ENCODE assay signal across 8 cellular contexts in the genomic region with DNA sequence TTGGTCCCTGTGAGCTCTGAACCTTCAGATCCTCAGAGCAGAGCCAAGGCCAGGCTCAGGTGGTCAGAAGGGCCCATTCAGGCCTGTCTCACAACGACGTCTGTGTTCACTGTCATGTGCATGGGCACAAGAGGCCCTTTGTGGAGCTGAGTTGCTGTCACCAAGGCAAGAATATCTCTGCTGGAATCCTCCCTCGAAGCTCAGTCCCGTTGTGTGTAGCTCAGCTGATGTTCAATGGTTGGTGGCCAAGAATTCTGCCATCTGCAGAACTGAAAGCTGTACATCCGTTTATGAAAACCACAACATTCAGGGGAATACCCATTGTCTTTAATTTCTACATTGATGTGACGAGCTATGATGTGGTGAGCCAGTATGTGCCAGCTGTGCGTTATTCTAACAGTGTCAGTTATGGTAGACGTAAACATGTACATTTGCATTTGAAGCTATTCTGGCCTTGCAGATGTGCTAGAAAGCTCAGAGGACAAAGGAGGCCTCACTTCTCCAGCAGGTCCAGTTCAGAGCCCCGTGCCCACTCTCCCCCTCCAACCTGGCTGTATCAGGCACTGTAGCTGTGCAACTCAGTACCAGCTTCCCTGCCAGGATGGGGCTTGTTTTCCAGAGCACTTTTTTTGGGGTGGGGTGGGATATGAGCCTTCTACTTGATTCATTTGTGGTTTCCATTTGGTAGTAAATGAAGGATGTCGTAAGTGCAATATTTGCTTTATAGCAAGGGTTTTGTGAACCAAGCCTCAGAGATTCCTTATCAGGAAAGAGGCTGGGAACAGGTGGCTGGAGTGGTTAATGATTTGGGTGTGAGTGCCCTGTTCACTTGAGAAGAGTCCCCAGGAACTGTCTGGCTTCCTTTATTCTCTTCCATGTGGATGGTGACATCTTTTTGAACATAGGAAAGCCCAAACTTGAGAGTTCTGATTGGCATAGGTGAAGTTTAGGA. TPM values are rescaled to one million over a fixed set of nuclear protein-coding genes. Genes with fewer than 3 reads are reported as not detected.
DNase-seq lines count a peak whose midpoint lies in the region; ATAC-seq, FAIRE-seq and TF ChIP-seq lines count a peak whose summit lies in the region.

No MANE protein-coding gene starts in this region.

- H3K9me3 ChIP-seq in BLaER1 (no peaks in the 10 kb centered on the region), neural progenitor cell (ENCODE audit: low read depth) (no peaks in the 10 kb centered on the region)

- peak overlapping the region; percentile 91 for H3K4me2 ChIP-seq in BLaER1
- no peak overlapping the region for H3K4me2 ChIP-seq in neural progenitor cell

- CTCF ChIA-PET in activated B cell treated with CpG ODN at 0.5 μM for 24 hours (lab: Charles Lee), result interaction anchor here (0.8 to 2.2 kb wide), 5 partner anchors 11 to 438 kb away, joined by 3 to 15 read pairs (median 4); no protein-coding TSS in a partner anchor

- no peak overlapping the region for H2AFZ ChIP-seq in neural progenitor cell (replicated peaks)

- peak overlapping the region; percentile 39; the same call in 1 of the 2 replicates for H3K4me3 ChIP-seq in BLaER1
- H3K4me3 ChIP-seq in neural progenitor cell, result no peak overlapping the region

- H3K9ac ChIP-seq in BLaER1 (peak overlapping the region; percentile 55; the same call in 1 of the 2 replicates), neural progenitor cell (no peak overlapping the region)

- ATAC-seq in HG03159 (IDR thresholded peaks at IDR 0.05; ENCODE audit: unreplicated experiment) (peak; percentile 81), activated B cell treated with CpG ODN at 0.5 μM for 24 hours (ENCODE audit: low read depth) (peak; percentile 82), memory B cell (ENCODE audit: low read depth) (peak; percentile 84)

- TF ChIP-seq POLR2A in GM19193 (IDR thresholded peaks at IDR 0.05; ENCODE audit: extremely low read depth, insufficient read depth, insufficient read length), result peak; percentile 34

- H3K4me1 Mint-ChIP-seq in activated B cell treated with CpG ODN at 0.5 μM for 24 hours (peaks cover 77% of the 10 kb centered on the region), memory B cell (peaks cover 46% of the 10 kb centered on the region), neural progenitor cell (peaks cover 20% of the 10 kb centered on the region), glutamatergic neuron (ENCODE audit: low read depth, unreplicated experiment) (no peaks in the 10 kb centered on the region)

- no peak for FAIRE-seq in D721Med (lab: Jason Lieb, UNC)

- peaks cover 6% of the 10 kb centered on the region for H3K79me2 ChIP-seq in neural progenitor cell (ENCODE audit: low read depth)

- H3K9me3 Mint-ChIP-seq in activated B cell treated with CpG ODN at 0.5 μM for 24 hours (no peaks in the 10 kb centered on the region), memory B cell (no peaks in the 10 kb centered on the region), neural progenitor cell (no peaks in the 10 kb centered on the region), glutamatergic neuron (ENCODE audit: unreplicated experiment) (no peaks in the 10 kb centered on the region)

- H3K4me3 Mint-ChIP-seq in activated B cell treated with CpG ODN at 0.5 μM for 24 hours (peak overlapping the region; percentile 68), memory B cell (peak overlapping the region; percentile 41), neural progenitor cell (no peak overlapping the region), glutamatergic neuron (ENCODE audit: unreplicated experiment) (no peak overlapping the region)

- H3K4me1 ChIP-seq in BLaER1 (peaks cover 96% of the 10 kb centered on the region), neural progenitor cell (no peaks in the 10 kb centered on the region)

- H3K36me3 ChIP-seq in BLaER1 (no peaks in the 10 kb centered on the region), neural progenitor cell (no peaks in the 10 kb centered on the region)

- peaks cover 40% of the 10 kb centered on the region for H3K27me3 ChIP-seq in BLaER1
- no peaks in the 10 kb centered on the region for H3K27me3 ChIP-seq in neural progenitor cell

- H3K27me3 Mint-ChIP-seq in activated B cell treated with CpG ODN at 0.5 μM for 24 hours (no peaks in the 10 kb centered on the region), memory B cell (no peaks in the 10 kb centered on the region), neural progenitor cell (ENCODE audit: insufficient read depth, low read depth) (peaks cover 4% of the 10 kb centered on the region), glutamatergic neuron (ENCODE audit: unreplicated experiment) (peaks cover 2% of the 10 kb centered on the region)

- H3F3A ChIP-seq in neural progenitor cell (ENCODE audit: low read depth), result no peaks in the 10 kb centered on the region

- intact Hi-C loops in activated B cell treated with CpG ODN at 0.5 μM for 24 hours (cut with micrococcal nuclease), result loop anchor here (1.0 to 5.0 kb wide), 7 partner anchors 14 to 1469 kb away; partner anchors contain the start of genes MAPK7 and SREBF1

- peak overlapping the region; percentile 81 for H3K27ac ChIP-seq in BLaER1
- H3K27ac ChIP-seq in neural progenitor cell, result no peak overlapping the region

- peak overlapping the region; percentile 69 for H3K27ac Mint-ChIP-seq in activated B cell treated with CpG ODN at 0.5 μM for 24 hours
- peak overlapping the region; percentile 83 for H3K27ac Mint-ChIP-seq in memory B cell
- H3K27ac Mint-ChIP-seq in neural progenitor cell, result no peak overlapping the region
- H3K27ac Mint-ChIP-seq in glutamatergic neuron (ENCODE audit: unreplicated experiment), result no peak overlapping the region

- POLR2A ChIA-PET in activated B cell treated with CpG ODN at 0.5 μM for 24 hours (lab: Charles Lee), result interaction anchor here (0.6 to 2.4 kb wide), 7 partner anchors 9 to 461 kb away, joined by 3 to 14 read pairs (median 4); partner anchors contain the start of genes B9D1 and MAPK7

- DNase-seq in activated B cell treated with CpG ODN at 0.5 μM for 24 hours, result peak; percentile 38
- DNase-seq in memory B cell (ENCODE audit: low spot score in 2 of 2), result peak; percentile 51 to 70
- no peak for DNase-seq in neural progenitor cell (ENCODE audit: low spot score)
- DNase-seq in D721Med (ENCODE audit: insufficient read length, low spot score), result no peak
- no peak for DNase-seq in glutamatergic neuron

- H3K36me3 Mint-ChIP-seq in activated B cell treated with CpG ODN at 0.5 μM for 24 hours (ENCODE audit: low read depth), result peaks cover 4% of the 10 kb centered on the region
- H3K36me3 Mint-ChIP-seq in memory B cell, result peaks cover 2% of the 10 kb centered on the region
- peaks cover 12% of the 10 kb centered on the region for H3K36me3 Mint-ChIP-seq in neural progenitor cell
- H3K36me3 Mint-ChIP-seq in glutamatergic neuron (ENCODE audit: unreplicated experiment), result no peaks in the 10 kb centered on the region

- no peak for TF ChIP-seq CTCF in activated B cell treated with CpG ODN at 0.5 μM for 24 hours (IDR thresholded peaks at IDR 0.05)
- no peak for TF ChIP-seq CTCF in neural progenitor cell (IDR thresholded peaks at IDR 0.05)
- no peak for TF ChIP-seq CTCF in D721Med (IDR thresholded peaks at IDR 0.05; ENCODE audit: insufficient read depth, missing control alignments)
- no peak for TF ChIP-seq CTCF in glutamatergic neuron (IDR thresholded peaks at IDR 0.05; ENCODE audit: partially characterized antibody, unreplicated experiment)

- H4K20me1 ChIP-seq in BLaER1 (peaks cover 43% of the 10 kb centered on the region), neural progenitor cell (ENCODE audit: low read depth) (peaks cover 44% of the 10 kb centered on the region)

RNA-seq across cellular contexts. Expression of gene B9D1, which starts 56.1 kb away (rescaled TPM):
- total RNA-seq in activated B cell treated with CpG ODN at 0.5 μM for 24 hours (3.3 and 6.7 TPM in 2 replicates), neural progenitor cell (ENCODE audit: low replicate concordance) (15.1 and 43.0 TPM in 2 replicates), glutamatergic neuron (ENCODE audit: unreplicated experiment) (7.8 TPM)

Comparison
In these comparisons a context has a peak if more than half of its experiments do, and no peak if none do; other contexts are left out.
1. DNase-seq: peak in activated B cell treated with CpG ODN at 0.5 μM for 24 hours (single experiment) and memory B cell (2 of 2); none in neural progenitor cell (single experiment), D721Med (single experiment) and glutamatergic neuron (single experiment).
2. H3K27ac Mint-ChIP-seq: peak in activated B cell treated with CpG ODN at 0.5 μM for 24 hours (single experiment) and memory B cell (single experiment); none in neural progenitor cell (single experiment) and glutamatergic neuron (single experiment).
3. H3K4me3 Mint-ChIP-seq: peak in activated B cell treated with CpG ODN at 0.5 μM for 24 hours (single experiment) and memory B cell (single experiment); none in neural progenitor cell (single experiment) and glutamatergic neuron (single experiment).
4. Peak in every context shown above with its lines, with median percentiles within 50 percentile points of each other: ATAC-seq.